1 cellular context compared by ENCODE assay signal in genomic region chr7:136940917-136941316, GRCh38.
TF ChIP-seq lines count a peak whose summit lies in the region.

No MANE protein-coding gene starts in this region.

TF ChIP-seq in SK-N-SH treated with all-trans-retinoic acid at 6 μM for 48 hours, 23 proteins besides CTCF, POLR2A, EP300 and RAD21 (continued from another document):
- peak; percentile 10; the same call in 1 of the 2 replicates for TF ChIP-seq CREB5 (CRISPR knock-in tag; IDR thresholded peaks at IDR 0.05; ENCODE audit: low read depth)
- no peak for TF ChIP-seq PATZ1 (CRISPR knock-in tag; IDR thresholded peaks at IDR 0.05; ENCODE audit: borderline replicate concordance)
